ENCODE assay signal across 20 cellular contexts in the genomic region with DNA sequence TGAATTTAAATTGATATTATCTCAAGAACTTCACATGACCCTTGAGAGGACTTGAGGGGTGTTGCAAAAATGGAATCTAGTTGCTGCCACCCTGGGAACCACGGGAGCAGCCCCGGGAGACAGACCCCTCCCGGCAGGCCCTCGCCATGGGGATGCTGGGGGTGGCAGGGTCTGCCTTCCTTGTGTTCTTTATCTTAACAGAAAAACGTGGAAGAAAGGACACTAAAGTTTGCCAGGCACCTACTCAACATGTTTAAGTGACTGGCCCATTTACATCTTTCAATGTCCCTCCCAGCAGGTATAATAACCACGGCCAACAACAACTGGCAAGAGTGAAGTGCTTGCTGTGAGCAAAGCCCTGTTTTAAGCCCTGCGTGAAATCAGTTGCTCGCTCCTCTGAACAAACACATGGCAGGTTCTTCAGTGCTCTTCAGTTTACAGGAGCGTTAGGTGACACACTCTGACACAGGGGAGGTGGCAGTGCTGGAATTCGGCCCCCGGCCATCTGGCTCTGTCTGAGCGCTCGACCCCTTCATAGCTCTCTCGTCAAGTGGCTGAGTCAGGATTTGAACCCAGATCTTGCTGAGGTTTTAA.
DNase-seq lines count a peak whose midpoint lies in the region; ATAC-seq, FAIRE-seq and TF ChIP-seq lines count a peak whose summit lies in the region.
"Had no signal": no experiment of that assay in that cellular context is flagged by ENCODE, and none has a peak within 500 bp of the region (broad histone marks: within the 10 kb centered on the region; RNA-seq: fewer than 3 reads in every experiment).

No MANE protein-coding gene starts in this region.

- CTCF ChIA-PET in MCF 10A (lab: Yijun Ruan, JAX) = interaction anchor here (0.5 to 1.3 kb wide), 4 partner anchors 32 to 333 kb away, joined by 3 to 7 read pairs (median 4); no protein-coding TSS in a partner anchor

- H3K27me3 ChIP-seq in MG63 = no peaks in the 10 kb centered on the region
- H3K27me3 ChIP-seq in pancreas = no peaks in the 10 kb centered on the region
- no peaks in the 10 kb centered on the region for H3K27me3 ChIP-seq in small intestine (ENCODE audit: control insufficient read depth in 2 of 2, insufficient read depth in 2 of 2, low read length in 2 of 2)
- H3K27me3 ChIP-seq: ascending aorta, BLaER1 had no signal

- H3K9me3 ChIP-seq in MG63 = 0 out of 2 replicates have a peak, but pooled peaks cover 2% of the 10 kb centered on the region
- H3K9me3 ChIP-seq in pancreas = no peaks in the 10 kb centered on the region
- no peaks in the 10 kb centered on the region for H3K9me3 ChIP-seq in small intestine (ENCODE audit: control insufficient read depth, low read depth)
- H3K9me3 ChIP-seq: ascending aorta, BLaER1 had no signal

- POLR2A ChIA-PET in MCF 10A (lab: Yijun Ruan, JAX) = interaction anchor here (1.9 to 3.5 kb wide), 2 partner anchors 7 to 10 kb away, joined by 13 to 35 read pairs; no protein-coding TSS in a partner anchor

- H3K4me1 ChIP-seq in pancreas = peaks cover 0 to 19% (median 2%) of the 10 kb centered on the region in 3 donors
- H3K4me1 ChIP-seq in small intestine (ENCODE audit: control insufficient read depth in 2 of 2, insufficient read depth in 1 of 2, low read depth in 1 of 2, low read length in 1 of 2) = no peaks in the 10 kb centered on the region
- H3K4me1 ChIP-seq: BLaER1 had no signal

- BruUV-seq in MCF 10A (replicated peaks; lab: Mats Ljungman, UMichigan) = no TSS peak

- H3K36me3 Mint-ChIP-seq in MCF 10A (ENCODE audit: insufficient read depth, unreplicated experiment) = peaks cover 11% of the 10 kb centered on the region
- H3K36me3 Mint-ChIP-seq: activated CD4-positive, alpha-beta memory T cell treated with anti-CD3 and anti-CD28 coated beads for 36 hours had no signal

- peak overlapping the region; percentile 27 for H3K27ac Mint-ChIP-seq in MCF 10A (ENCODE audit: low read depth, unreplicated experiment)
- H3K27ac Mint-ChIP-seq: activated CD4-positive, alpha-beta memory T cell treated with anti-CD3 and anti-CD28 coated beads for 36 hours; stimulated activated memory B cell treated with anti-CD40 and anti-IgM and Interleukin-4, amounts not matched to agents 10 μg/mL and 1 μg/mL and 100 μg/mL, for 72 hours had no signal

- DNase-seq in NCI-H524 (lab: John Stamatoyannopoulos, UW) (peak; percentile 21 to 74), NCI-H524 treated with DMSO at 0.1 percent for 48 hours (lab: John Stamatoyannopoulos, UW) (no peak), MG63 (peak; percentile 69), MCF 10A (ENCODE audit: unreplicated experiment) (no peak), pancreas (peak in 1 of 6 donors; percentile 4), small intestine (no peak)
- no peak for DNase-seq in stimulated activated naive CD4-positive, alpha-beta T cell (lab: John Stamatoyannopoulos, UW)
- DNase-seq: activated CD4-positive, alpha-beta memory T cell treated with anti-CD3 and anti-CD28 coated beads for 36 hours; activated naive CD4-positive, alpha-beta T cell treated with anti-CD3 and anti-CD28 coated beads, Interleukin-2, amount 50 U/mL, for 16 hours; activated T-cell treated with anti-CD3 and anti-CD28 coated beads, Interleukin-2, amount 50 U/mL, for 4 hours; GM23248; hippocampal formation; kidney; MV-4-11 had no signal

- TF ChIP-seq CTCF in MCF 10A (IDR thresholded peaks at IDR 0.05; ENCODE audit: unreplicated experiment) (no peak), pancreas (IDR thresholded peaks at IDR 0.05) (no peak)

- WGBS in pancreas, 2 donors = 73 to 75% methylated on average over 14 of the region's 14 CpGs
- WGBS in small intestine, 3 donors = 82 to 89% (median 87%) methylated on average over 14 of the region's 14 CpGs

- intact Hi-C loops in MCF 10A (cut with micrococcal nuclease) = no loop called here
- intact Hi-C loops in pancreas (cut with DNase I) = no loop called here

- FAIRE-seq in pancreas (lab: Jason Lieb, UNC) (no peak), small intestine (lab: Jason Lieb, UNC) (no peak)
- FAIRE-seq: A204.1, colon, kidney had no signal

- no peaks in the 10 kb centered on the region for H3K27me3 Mint-ChIP-seq in MCF 10A (ENCODE audit: insufficient read depth, unreplicated experiment)

- ATAC-seq in pancreas (no peak), GM21529 (IDR thresholded peaks at IDR 0.05; ENCODE audit: unreplicated experiment) (no peak)
- ATAC-seq: activated T-cell treated with anti-CD3 and anti-CD28 coated beads, Interleukin-2, amount 50 U/mL, for 4 hours; stimulated activated memory B cell treated with anti-CD40 and anti-IgM and Interleukin-4, amounts not matched to agents 10 μg/mL and 1 μg/mL and 100 μg/mL, for 72 hours had no signal

- H3K4me3 ChIP-seq in MG63 (no peak overlapping the region), pancreas (no peak overlapping the region), small intestine (ENCODE audit: low read depth in 1 of 2, low read length in 2 of 2) (no peak overlapping the region)
- H3K4me3 ChIP-seq: ascending aorta, BLaER1, GM23248 had no signal

- peaks cover 10% of the 10 kb centered on the region for H3K9me3 Mint-ChIP-seq in MCF 10A (ENCODE audit: unreplicated experiment)
- H3K9me3 Mint-ChIP-seq: activated CD4-positive, alpha-beta memory T cell treated with anti-CD3 and anti-CD28 coated beads for 36 hours had no signal

- H3K4me1 Mint-ChIP-seq in MCF 10A (ENCODE audit: insufficient read depth, unreplicated experiment) = peaks cover 14% of the 10 kb centered on the region
- H3K4me1 Mint-ChIP-seq: stimulated activated memory B cell treated with anti-CD40 and anti-IgM and Interleukin-4, amounts not matched to agents 10 μg/mL and 1 μg/mL and 100 μg/mL, for 72 hours had no signal

- peak overlapping the region; percentile 64 to 76 (median 70) for H3K27ac ChIP-seq in pancreas
- no peak overlapping the region for H3K27ac ChIP-seq in small intestine (ENCODE audit: low read depth in 1 of 2, low read length in 1 of 2)
- H3K27ac ChIP-seq: ascending aorta, BLaER1, GM23248 had no signal

- H3K4me3 Mint-ChIP-seq in MCF 10A (ENCODE audit: unreplicated experiment) = no peak overlapping the region
- H3K4me3 Mint-ChIP-seq: activated CD4-positive, alpha-beta memory T cell treated with anti-CD3 and anti-CD28 coated beads for 36 hours; activated T-cell treated with anti-CD3 and anti-CD28 coated beads, Interleukin-2, amount 50 U/mL, for 4 hours; stimulated activated memory B cell treated with anti-CD40 and anti-IgM and Interleukin-4, amounts not matched to agents 10 μg/mL and 1 μg/mL and 100 μg/mL, for 72 hours had no signal

- H3K36me3 ChIP-seq in MG63 (no peaks in the 10 kb centered on the region), pancreas (no peaks in the 10 kb centered on the region), small intestine (ENCODE audit: control insufficient read depth in 2 of 2, insufficient read depth in 2 of 2, low read length in 2 of 2) (no peaks in the 10 kb centered on the region)
- H3K36me3 ChIP-seq: ascending aorta, BLaER1 had no signal

Comparison
In these comparisons a context has a peak if more than half of its experiments do, and no peak if none do; other contexts are left out.
1. DNase-seq: peak in NCI-H524 (2 of 2) and MG63 (single experiment); none in NCI-H524 treated with DMSO at 0.1 percent for 48 hours (single experiment), MCF 10A (single experiment), small intestine (single experiment) and stimulated activated naive CD4-positive, alpha-beta T cell (0 of 6).
2. H3K27ac ChIP-seq: peak in pancreas (4 of 4); none in small intestine (0 of 2).